ENCODE assay signal across 32 cellular contexts in the genomic region with DNA sequence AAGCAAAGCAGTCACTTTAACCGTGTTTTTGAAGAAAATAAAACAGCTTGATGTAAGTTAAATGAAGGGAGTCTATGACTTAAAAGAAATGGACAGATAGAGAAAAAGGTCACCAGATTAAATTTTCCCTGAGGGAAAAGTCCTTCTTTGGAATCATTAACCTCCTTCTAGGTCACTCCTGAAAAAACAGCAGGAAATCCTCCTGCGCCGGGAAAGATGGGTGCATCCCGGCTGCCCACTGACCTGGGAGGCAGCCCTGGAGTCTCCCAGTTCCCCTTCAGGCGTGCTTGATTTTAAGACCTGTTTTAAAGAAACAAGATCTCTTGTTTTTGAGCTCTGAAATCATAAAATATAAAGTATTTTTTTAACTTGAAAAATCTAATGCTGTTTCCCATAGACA. TPM values are rescaled to one million over a fixed set of nuclear protein-coding genes. Genes with fewer than 3 reads are reported as not detected.
"Had no signal": no experiment of that assay in that cellular context is flagged by ENCODE, and none has a peak within 500 bp of the region (broad histone marks: within the 10 kb centered on the region; RNA-seq: fewer than 3 reads in every experiment).

No MANE protein-coding gene starts in this region.

- H3K27me3 Mint-ChIP-seq: activated CD4-positive, alpha-beta T cell treated with anti-CD3 and anti-CD28 coated beads, Interleukin-2, amount 10 ng/mL, durations not matched to agents 7 days and 5 days; brain; central memory CD8-positive, alpha-beta T cell had no signal

- H3K4me3 ChIP-seq: ascending aorta, breast epithelium, cardiac muscle cell, esophagus muscularis mucosa, gastrocnemius medialis had no signal

- H3K4me1 ChIP-seq: ascending aorta, breast epithelium, esophagus muscularis mucosa, foreskin keratinocyte, gastrocnemius medialis had no signal

- H3K9me3 ChIP-seq: ascending aorta, breast epithelium, esophagus muscularis mucosa, gastrocnemius medialis, heart left ventricle had no signal

- H3K9me3 Mint-ChIP-seq: activated CD4-positive, alpha-beta T cell treated with anti-CD3 and anti-CD28 coated beads, Interleukin-2, amount 10 ng/mL, durations not matched to agents 7 days and 5 days; activated CD8-positive, alpha-beta T cell treated with anti-CD3 and anti-CD28 coated beads for 36 hours; activated naive CD4-positive, alpha-beta T cell treated with anti-CD3 and anti-CD28 coated beads for 36 hours; activated naive CD4-positive, alpha-beta T cell treated with anti-CD3 and anti-CD28 coated beads, Interleukin-2, amount 50 U/mL, for 24 hours; activated naive CD8-positive, alpha-beta T cell treated with anti-CD3 and anti-CD28 coated beads for 36 hours; activated naive CD8-positive, alpha-beta T cell treated with anti-CD3 and anti-CD28 coated beads, Interleukin-2, amount 50 U/mL, for 24 hours; activated T-helper 1 cell treated with anti-CD3 and anti-CD28 coated beads, Interleukin-12 subunit alpha, Interleukin-12 subunit beta, Interleukin-2, Interleukin-4 antibody, amounts not matched to agents 30 ng/mL and 10 ng/mL and 1 ng/mL, durations not matched to agents 14 hours and 24 hours and 36 hours; activated T-helper 2 cell treated with anti-CD3 and anti-CD28 coated beads, Interferon-gamma antibody, Interleukin-2, Interleukin-4, amounts not matched to agents 10 μg/mL and 5 μg/mL and 100 μg/mL, durations not matched to agents 14 hours and 24 hours and 36 hours; central memory CD8-positive, alpha-beta T cell had no signal

- H3K4me3 Mint-ChIP-seq: activated CD4-positive, alpha-beta T cell treated with anti-CD3 and anti-CD28 coated beads, Interleukin-2, amount 10 ng/mL, durations not matched to agents 7 days and 5 days; activated CD8-positive, alpha-beta T cell treated with anti-CD3 and anti-CD28 coated beads for 36 hours; activated naive CD4-positive, alpha-beta T cell treated with anti-CD3 and anti-CD28 coated beads for 36 hours; activated naive CD4-positive, alpha-beta T cell treated with anti-CD3 and anti-CD28 coated beads, Interleukin-2, amount 50 U/mL, for 24 hours; activated naive CD8-positive, alpha-beta T cell treated with anti-CD3 and anti-CD28 coated beads for 36 hours; activated naive CD8-positive, alpha-beta T cell treated with anti-CD3 and anti-CD28 coated beads, Interleukin-2, amount 50 U/mL, for 24 hours; activated T-helper 1 cell treated with anti-CD3 and anti-CD28 coated beads, Interleukin-12 subunit alpha, Interleukin-12 subunit beta, Interleukin-2, Interleukin-4 antibody, amounts not matched to agents 30 ng/mL and 10 ng/mL and 1 ng/mL, durations not matched to agents 14 hours and 24 hours and 36 hours; brain; central memory CD8-positive, alpha-beta T cell; WTC11 had no signal

- H3K4me1 Mint-ChIP-seq: activated CD4-positive, alpha-beta T cell treated with anti-CD3 and anti-CD28 coated beads, Interleukin-2, amount 10 ng/mL, durations not matched to agents 7 days and 5 days; activated naive CD4-positive, alpha-beta T cell treated with anti-CD3 and anti-CD28 coated beads, Interleukin-2, amount 50 U/mL, for 24 hours; activated naive CD8-positive, alpha-beta T cell treated with anti-CD3 and anti-CD28 coated beads for 36 hours; activated naive CD8-positive, alpha-beta T cell treated with anti-CD3 and anti-CD28 coated beads, Interleukin-2, amount 50 U/mL, for 24 hours; central memory CD8-positive, alpha-beta T cell; WTC11 had no signal

- H3K27ac ChIP-seq: ascending aorta, breast epithelium, cardiac muscle cell, esophagus muscularis mucosa, foreskin keratinocyte, gastrocnemius medialis, heart left ventricle, VCaP had no signal

- H3K36me3 Mint-ChIP-seq: activated naive CD4-positive, alpha-beta T cell treated with anti-CD3 and anti-CD28 coated beads, Interleukin-2, amount 50 U/mL, for 24 hours; activated naive CD8-positive, alpha-beta T cell treated with anti-CD3 and anti-CD28 coated beads for 36 hours; brain; WTC11 had no signal

- ATAC-seq: activated CD8-positive, alpha-beta T cell treated with anti-CD3 and anti-CD28 coated beads for 36 hours; activated naive CD8-positive, alpha-beta T cell treated with anti-CD3 and anti-CD28 coated beads, Interleukin-2, amount 50 U/mL, for 24 hours; foreskin keratinocyte; gastrocnemius medialis; heart left ventricle; WTC11 had no signal

- H3K36me3 ChIP-seq: ascending aorta, breast epithelium, cardiac muscle cell, esophagus muscularis mucosa, gastrocnemius medialis, heart left ventricle had no signal

- H3K27ac Mint-ChIP-seq: activated CD4-positive, alpha-beta T cell treated with anti-CD3 and anti-CD28 coated beads, Interleukin-2, amount 10 ng/mL, durations not matched to agents 7 days and 5 days; activated CD8-positive, alpha-beta T cell treated with anti-CD3 and anti-CD28 coated beads for 36 hours; activated naive CD4-positive, alpha-beta T cell treated with anti-CD3 and anti-CD28 coated beads for 36 hours; activated naive CD4-positive, alpha-beta T cell treated with anti-CD3 and anti-CD28 coated beads, Interleukin-2, amount 50 U/mL, for 24 hours; activated naive CD8-positive, alpha-beta T cell treated with anti-CD3 and anti-CD28 coated beads for 36 hours; activated naive CD8-positive, alpha-beta T cell treated with anti-CD3 and anti-CD28 coated beads, Interleukin-2, amount 50 U/mL, for 24 hours; activated T-helper 1 cell treated with anti-CD3 and anti-CD28 coated beads, Interleukin-12 subunit alpha, Interleukin-12 subunit beta, Interleukin-2, Interleukin-4 antibody, amounts not matched to agents 30 ng/mL and 10 ng/mL and 1 ng/mL, durations not matched to agents 14 hours and 24 hours and 36 hours; activated T-helper 2 cell treated with anti-CD3 and anti-CD28 coated beads, Interferon-gamma antibody, Interleukin-2, Interleukin-4, amounts not matched to agents 10 μg/mL and 5 μg/mL and 100 μg/mL, durations not matched to agents 14 hours and 24 hours and 36 hours; brain; WTC11 had no signal

- DNase-seq: activated CD4-positive, alpha-beta T cell treated with anti-CD3 and anti-CD28 coated beads for 1 hour; activated CD4-positive, alpha-beta T cell treated with anti-CD3 and anti-CD28 coated beads for 4 hours; activated CD4-positive, alpha-beta T cell treated with anti-CD3 and anti-CD28 coated beads, Interleukin-2, amount 10 ng/mL, durations not matched to agents 7 days and 5 days; activated CD4-positive, alpha-beta T cell treated with anti-CD3 and anti-CD28 coated beads, Interleukin-2, amount 50 U/mL, for 48 hours; activated CD8-positive, alpha-beta memory T cell treated with anti-CD3 and anti-CD28 coated beads for 24 hours; activated CD8-positive, alpha-beta T cell treated with anti-CD3 and anti-CD28 coated beads for 36 hours; activated effector memory CD4-positive, alpha-beta T cell treated with anti-CD3 and anti-CD28 coated beads, Interleukin-2, amount 50 U/mL, for 16 hours; activated naive CD4-positive, alpha-beta T cell treated with anti-CD3 and anti-CD28 coated beads for 36 hours; activated naive CD8-positive, alpha-beta T cell treated with anti-CD3 and anti-CD28 coated beads for 36 hours; activated naive CD8-positive, alpha-beta T cell treated with anti-CD3 and anti-CD28 coated beads, Interleukin-2, amount 50 U/mL, for 24 hours; activated T-cell treated with anti-CD3 and anti-CD28 coated beads, Interleukin-2, amount 50 U/mL, for 1 hour; activated T-cell treated with anti-CD3 and anti-CD28 coated beads, Interleukin-2, amount 50 U/mL, for 48 hours; cortex of kidney; effector CD8-positive, alpha-beta T cell; erythroblast; foreskin keratinocyte; gastrocnemius medialis; glutamatergic neuron; heart left ventricle; T-helper 2 cell had no signal

- H3K27me3 ChIP-seq: ascending aorta, breast epithelium, cardiac muscle cell, gastrocnemius medialis, heart left ventricle had no signal

RNA-seq across cellular contexts. Expression of a gene that starts 18.4 kb away (rescaled TPM):
- total RNA-seq: activated CD4-positive, alpha-beta T cell treated with anti-CD3 and anti-CD28 coated beads, Interleukin-2, amount 10 ng/mL, durations not matched to agents 7 days and 5 days; activated CD8-positive, alpha-beta T cell treated with anti-CD3 and anti-CD28 coated beads for 36 hours; activated naive CD4-positive, alpha-beta T cell treated with anti-CD3 and anti-CD28 coated beads for 36 hours; activated naive CD8-positive, alpha-beta T cell treated with anti-CD3 and anti-CD28 coated beads for 36 hours; activated T-helper 1 cell treated with anti-CD3 and anti-CD28 coated beads, Interleukin-12 subunit alpha, Interleukin-12 subunit beta, Interleukin-2, Interleukin-4 antibody, amounts not matched to agents 30 ng/mL and 10 ng/mL and 1 ng/mL, durations not matched to agents 14 hours and 24 hours and 36 hours; activated T-helper 2 cell treated with anti-CD3 and anti-CD28 coated beads, Interferon-gamma antibody, Interleukin-2, Interleukin-4, amounts not matched to agents 10 μg/mL and 5 μg/mL and 100 μg/mL, durations not matched to agents 14 hours and 24 hours and 36 hours; foreskin keratinocyte; T-helper 1 cell treated with Interleukin-12 subunit alpha and Interleukin-12 subunit beta and Interleukin-4 antibody, amounts not matched to agents 30 ng/mL and 1 ng/mL, for 36 hours had no signal
- polyA plus RNA-seq: foreskin keratinocyte had no signal
